ENCODE assay signal across 9 cellular contexts in genomic region chr19:36009220-36009619, GRCh38. TPM values are rescaled to one million over a fixed set of nuclear protein-coding genes. Genes with fewer than 3 reads are reported as not detected.
DNase-seq lines count a peak whose midpoint lies in the region; ATAC-seq, FAIRE-seq and TF ChIP-seq lines count a peak whose summit lies in the region.
"Had no signal": no experiment of that assay in that cellular context is flagged by ENCODE, and none has a peak within 500 bp of the region (broad histone marks: within the 10 kb centered on the region; RNA-seq: fewer than 3 reads in every experiment).

No MANE protein-coding gene starts in this region.

- H3K27me3 Mint-ChIP-seq in activated B cell treated with CpG ODN at 0.5 μM for 24 hours = no peaks in the 10 kb centered on the region
- peaks cover 8 to 16% of the 10 kb centered on the region in 2 donors for H3K27me3 Mint-ChIP-seq in stimulated activated naive B cell treated with anti-CD40 and anti-IgM and Interleukin-4, amounts not matched to agents 10 μg/mL and 1 μg/mL and 100 μg/mL, for 72 hours
- H3K27me3 Mint-ChIP-seq: stimulated activated naive CD8-positive, alpha-beta T cell treated with anti-CD3 and anti-CD28 coated beads, Interleukin-15, Interleukin-2, amounts not matched to agents 100 ng/mL and 50 ng/mL, for 24 hours had no signal

- intact Hi-C loops in activated B cell treated with CpG ODN at 0.5 μM for 24 hours (cut with micrococcal nuclease) = no loop called here
- intact Hi-C loops in lower lobe of right lung (cut with DNase I) = no loop called here

- H3K9me3 ChIP-seq in lower lobe of right lung = no peaks in the 10 kb centered on the region

- H3K9me3 Mint-ChIP-seq in activated B cell treated with CpG ODN at 0.5 μM for 24 hours = no peaks in the 10 kb centered on the region
- H3K9me3 Mint-ChIP-seq in stimulated activated naive B cell treated with anti-CD40 and anti-IgM and Interleukin-4, amounts not matched to agents 10 μg/mL and 1 μg/mL and 100 μg/mL, for 72 hours = no peaks in the 10 kb centered on the region
- H3K9me3 Mint-ChIP-seq: stimulated activated naive CD8-positive, alpha-beta T cell treated with anti-CD3 and anti-CD28 coated beads, Interleukin-15, Interleukin-2, amounts not matched to agents 100 ng/mL and 50 ng/mL, for 24 hours had no signal

- H3K4me3 ChIP-seq in lower lobe of right lung = peak overlapping the region; percentile 55

- CTCF ChIA-PET in activated B cell treated with CpG ODN at 0.5 μM for 24 hours (lab: Charles Lee) = no interaction called here

- no peak for ATAC-seq in activated B cell treated with CpG ODN at 0.5 μM for 24 hours (ENCODE audit: low read depth)
- ATAC-seq in lower lobe of right lung = peak; percentile 72 to 79
- peak; percentile 45 to 53 for ATAC-seq in stimulated activated naive B cell treated with anti-CD40 and anti-IgM and Interleukin-4, amounts not matched to agents 10 μg/mL and 1 μg/mL and 100 μg/mL, for 72 hours (replicated peaks)

- peaks cover 3% of the 10 kb centered on the region for H3K36me3 ChIP-seq in lower lobe of right lung

- peak; percentile 79 for DNase-seq in D721Med (ENCODE audit: insufficient read length, low spot score)
- peak; percentile 23 for DNase-seq in NCI-H128 (lab: John Stamatoyannopoulos, UW; ENCODE audit: unreplicated experiment)
- peak; percentile 37 for DNase-seq in activated B cell treated with CpG ODN at 0.5 μM for 24 hours
- peak; percentile 78 for DNase-seq in ecto neural progenitor cell (ENCODE audit: low spot score)
- DNase-seq in lower lobe of right lung = peak; percentile 82
- DNase-seq in stimulated activated naive B cell treated with anti-CD40 and anti-IgM and Interleukin-4, amounts not matched to agents 10 μg/mL and 1 μg/mL and 100 μg/mL, for 72 hours = peak; percentile 46
- no peak for DNase-seq in pons (ENCODE audit: low spot score)
- no peak for DNase-seq in NCI-H187 treated with DMSO at 0.1 percent for 48 hours (lab: John Stamatoyannopoulos, UW)

- POLR2A ChIA-PET in activated B cell treated with CpG ODN at 0.5 μM for 24 hours (lab: Charles Lee) = interaction anchor here (0.5 kb wide), 1 partner anchor 589 kb away, joined by 3 read pairs; no protein-coding TSS in a partner anchor

- H3K4me1 ChIP-seq in lower lobe of right lung = peaks cover 18% of the 10 kb centered on the region

- H3K36me3 Mint-ChIP-seq in activated B cell treated with CpG ODN at 0.5 μM for 24 hours (ENCODE audit: low read depth) = peaks cover 6% of the 10 kb centered on the region
- peaks cover 19 to 38% of the 10 kb centered on the region in 2 donors for H3K36me3 Mint-ChIP-seq in stimulated activated naive B cell treated with anti-CD40 and anti-IgM and Interleukin-4, amounts not matched to agents 10 μg/mL and 1 μg/mL and 100 μg/mL, for 72 hours

- TF ChIP-seq CTCF in D721Med (IDR thresholded peaks at IDR 0.05; ENCODE audit: insufficient read depth, missing control alignments) (no peak), activated B cell treated with CpG ODN at 0.5 μM for 24 hours (IDR thresholded peaks at IDR 0.05) (no peak), lower lobe of right lung (IDR thresholded peaks at IDR 0.05) (peak; percentile 8)

- H3K4me1 Mint-ChIP-seq in activated B cell treated with CpG ODN at 0.5 μM for 24 hours = peaks cover 24% of the 10 kb centered on the region
- peaks cover 23 to 32% of the 10 kb centered on the region in 2 donors for H3K4me1 Mint-ChIP-seq in stimulated activated naive B cell treated with anti-CD40 and anti-IgM and Interleukin-4, amounts not matched to agents 10 μg/mL and 1 μg/mL and 100 μg/mL, for 72 hours

- peak overlapping the region; percentile 65 for H3K27ac ChIP-seq in lower lobe of right lung

- H3K27ac Mint-ChIP-seq in activated B cell treated with CpG ODN at 0.5 μM for 24 hours = no peak overlapping the region
- no peak overlapping the region for H3K27ac Mint-ChIP-seq in stimulated activated naive B cell treated with anti-CD40 and anti-IgM and Interleukin-4, amounts not matched to agents 10 μg/mL and 1 μg/mL and 100 μg/mL, for 72 hours
- H3K27ac Mint-ChIP-seq: stimulated activated naive CD8-positive, alpha-beta T cell treated with anti-CD3 and anti-CD28 coated beads, Interleukin-15, Interleukin-2, amounts not matched to agents 100 ng/mL and 50 ng/mL, for 24 hours had no signal

- H3K27me3 ChIP-seq in lower lobe of right lung (ENCODE audit: low read depth) = no peaks in the 10 kb centered on the region

- H3K4me3 Mint-ChIP-seq in activated B cell treated with CpG ODN at 0.5 μM for 24 hours = peak overlapping the region; percentile 66
- H3K4me3 Mint-ChIP-seq in stimulated activated naive B cell treated with anti-CD40 and anti-IgM and Interleukin-4, amounts not matched to agents 10 μg/mL and 1 μg/mL and 100 μg/mL, for 72 hours = peak overlapping the region; percentile 63 to 71

- FAIRE-seq in D721Med (lab: Jason Lieb, UNC) = no peak

RNA-seq across cellular contexts. Expression of gene SYNE4, which starts 0.6 kb away (rescaled TPM):
- total RNA-seq in activated B cell treated with CpG ODN at 0.5 μM for 24 hours = 2.1 and 3.7 TPM in 2 replicates
- 8.9 TPM for total RNA-seq in lower lobe of right lung

RNA-seq across cellular contexts. Expression of gene ALKBH6, which starts 4.8 kb away (rescaled TPM):
- total RNA-seq in activated B cell treated with CpG ODN at 0.5 μM for 24 hours = 32.7 and 39.7 TPM in 2 replicates
- 21.0 TPM for total RNA-seq in lower lobe of right lung

RNA-seq across cellular contexts. Expression of gene SDHAF1, which starts 14.2 kb away (rescaled TPM):
- total RNA-seq in activated B cell treated with CpG ODN at 0.5 μM for 24 hours (20.3 and 21.9 TPM in 2 replicates), lower lobe of right lung (14.4 TPM)

RNA-seq across cellular contexts. Expression of gene CLIP3, which starts 23.5 kb away (rescaled TPM):
- total RNA-seq in activated B cell treated with CpG ODN at 0.5 μM for 24 hours (0.20 and 0.62 TPM in 2 replicates), lower lobe of right lung (8.1 TPM)

RNA-seq across cellular contexts. Expression of gene THAP8, which starts 44.9 kb away (rescaled TPM):
- total RNA-seq in activated B cell treated with CpG ODN at 0.5 μM for 24 hours = 2.3 and 2.4 TPM in 2 replicates
- 5.5 TPM for total RNA-seq in lower lobe of right lung

Comparison
In these comparisons a context has a peak if more than half of its experiments do, and no peak if none do; other contexts are left out.
1. DNase-seq: peak in D721Med (single experiment), NCI-H128 (single experiment), activated B cell treated with CpG ODN at 0.5 μM for 24 hours (single experiment), ecto neural progenitor cell (single experiment), lower lobe of right lung (single experiment) and stimulated activated naive B cell treated with anti-CD40 and anti-IgM and Interleukin-4, amounts not matched to agents 10 μg/mL and 1 μg/mL and 100 μg/mL, for 72 hours (single experiment); none in pons (single experiment) and NCI-H187 treated with DMSO at 0.1 percent for 48 hours (single experiment).